Comparison of ENCODE assay signal across 1 cellular context in genomic region chr4:128471576-128471975, GRCh38.
TF ChIP-seq lines count a peak whose summit lies in the region.

No MANE protein-coding gene starts in this region.

TF ChIP-seq in K562, 482 proteins besides CTCF, POLR2A, EP300 and RAD21 (continued from another document):
- TF ChIP-seq CCNT2 (IDR thresholded peaks at IDR 0.05; ENCODE audit: borderline replicate concordance, extremely low read depth, insufficient read length, low read depth, low read length) (peak; percentile 34), TFAP4 (CRISPR knock-in tag; IDR thresholded peaks at IDR 0.05; ENCODE audit: borderline replicate concordance) (no peak), CREB3 (tag; conservative IDR thresholded peaks at IDR 0.05; ENCODE audit: low read depth) (no peak), ZNF134 (CRISPR knock-in tag; conservative IDR thresholded peaks at IDR 0.05) (no peak), DACH1 (IDR thresholded peaks at IDR 0.05; ENCODE audit: partially characterized antibody) (no peak), ARID1B (IDR thresholded peaks at IDR 0.05) (peak; percentile 94), TRIM25 (IDR thresholded peaks at IDR 0.05; ENCODE audit: borderline replicate concordance) (no peak), ETV6 (IDR thresholded peaks at IDR 0.05; ENCODE audit: borderline replicate concordance in 1 of 2, low read depth in 2 of 2, low read length in 1 of 2) (no peak), ETV6 (CRISPR knock-in tag; IDR thresholded peaks at IDR 0.05; ENCODE audit: borderline replicate concordance) (no peak), BRCA1 (IDR thresholded peaks at IDR 0.05) (no peak), BRCA1 (CRISPR knock-in tag; IDR thresholded peaks at IDR 0.05) (no peak), HMGXB4 (CRISPR knock-in tag; IDR thresholded peaks at IDR 0.05) (no peak), TEAD1 (CRISPR knock-in tag; IDR thresholded peaks at IDR 0.05) (no peak), PURB (CRISPR knock-in tag; IDR thresholded peaks at IDR 0.05; ENCODE audit: low read depth) (no peak), ZEB2 (IDR thresholded peaks at IDR 0.05) (no peak), CUX1 (CRISPR knock-in tag; IDR thresholded peaks at IDR 0.05) (no peak), TEAD4 (IDR thresholded peaks at IDR 0.05; ENCODE audit: low read length) (peak; percentile 81), TEAD4 (CRISPR knock-in tag; IDR thresholded peaks at IDR 0.05; ENCODE audit: borderline replicate concordance) (no peak), CTBP1 (IDR thresholded peaks at IDR 0.05; ENCODE audit: borderline replicate concordance) (peak; percentile 62; the same call in 1 of the 2 replicates), SMARCA4 (IDR thresholded peaks at IDR 0.05) (peak; percentile 95), RERE (CRISPR knock-in tag; IDR thresholded peaks at IDR 0.05; ENCODE audit: borderline replicate concordance) (no peak), KLF13 (tag; IDR thresholded peaks at IDR 0.05; ENCODE audit: borderline replicate concordance, low read depth) (no peak), GTF2B (IDR thresholded peaks at IDR 0.05; ENCODE audit: extremely low read depth, insufficient read length) (no peak), ADNP (tag; IDR thresholded peaks at IDR 0.05) (0 out of 2 replicates have a peak, but pooled peaks have one; percentile 39), KHSRP (IDR thresholded peaks at IDR 0.05) (0 out of 2 replicates have a peak, but pooled peaks have one; percentile 28), THRB (CRISPR knock-in tag; conservative IDR thresholded peaks at IDR 0.05) (no peak), POLR3G (IDR thresholded peaks at IDR 0.05; ENCODE audit: extremely low read depth, insufficient read length, insufficient replicate concordance) (no peak), CBFA2T2 (conservative IDR thresholded peaks at IDR 0.05) (peak; percentile 83), HMBOX1 (IDR thresholded peaks at IDR 0.05) (peak; percentile 43; the same call in 1 of the 2 replicates), TARDBP (IDR thresholded peaks at IDR 0.05) (no peak), ZNF408 (CRISPR knock-in tag; IDR thresholded peaks at IDR 0.05; ENCODE audit: low read depth) (no peak), ZBED1 (IDR thresholded peaks at IDR 0.05) (no peak), ZFP1 (CRISPR knock-in tag; IDR thresholded peaks at IDR 0.05) (no peak), ETS2 (tag; IDR thresholded peaks at IDR 0.05; ENCODE audit: borderline replicate concordance, poor library complexity, severe bottlenecking) (no peak), ZNF778 (CRISPR knock-in tag; IDR thresholded peaks at IDR 0.05) (no peak), PCBP2 (IDR thresholded peaks at IDR 0.05; ENCODE audit: low read depth, low read length, poor library complexity, severe bottlenecking) (no peak), IRF9 (tag; IDR thresholded peaks at IDR 0.05) (no peak), E2F4 (CRISPR knock-in tag; IDR thresholded peaks at IDR 0.05; ENCODE audit: low read depth) (no peak)
TF ChIP-seq in K562: peak in this region for 69.
